Comparison of ENCODE assay signal across 28 cellular contexts in the genomic region with DNA sequence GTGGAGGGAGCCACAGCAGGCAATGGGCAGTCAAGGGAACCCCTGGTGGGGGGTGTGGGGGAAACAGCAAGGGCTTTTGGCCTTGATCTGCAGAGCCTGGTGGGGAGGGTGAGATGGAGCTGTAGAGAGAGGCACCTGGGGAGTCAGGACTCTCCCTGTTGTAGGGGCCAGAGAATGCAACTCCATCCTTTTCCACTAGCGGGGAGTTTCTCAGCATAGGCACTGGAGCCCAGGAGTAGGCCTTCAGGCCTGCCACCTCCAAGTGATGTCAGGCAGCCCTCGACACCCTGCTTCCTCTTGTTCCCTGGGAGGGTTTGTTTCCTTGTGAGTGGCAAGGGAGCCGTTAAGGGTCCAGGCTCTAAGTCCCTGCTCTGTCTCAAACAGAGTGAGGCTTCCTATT. TPM values are rescaled to one million over a fixed set of nuclear protein-coding genes. Genes with fewer than 3 reads are reported as not detected.
"Had no signal": no experiment of that assay in that cellular context is flagged by ENCODE, and none has a peak within 500 bp of the region (broad histone marks: within the 10 kb centered on the region; RNA-seq: fewer than 3 reads in every experiment).

No MANE protein-coding gene starts in this region.

- H3K9me3 Mint-ChIP-seq: endodermal cell; memory B cell; natural killer cell; neural crest cell; stimulated activated naive B cell treated with anti-CD40 and anti-IgM and Interleukin-4, amounts not matched to agents 10 μg/mL and 1 μg/mL and 100 μg/mL, for 72 hours; stimulated activated naive CD8-positive, alpha-beta T cell treated with anti-CD3 and anti-CD28 coated beads, Interleukin-15, Interleukin-2, amounts not matched to agents 100 ng/mL and 50 ng/mL, for 24 hours had no signal

- H3K4me2 ChIP-seq: hepatocyte, smooth muscle cell had no signal

- H3K27ac ChIP-seq: epithelial cell of prostate, gastrocnemius medialis, hepatocyte, prostate gland, right atrium auricular region, transverse colon, upper lobe of right lung, uterus had no signal

- H2AFZ ChIP-seq: hepatocyte had no signal

- H3K4me3 Mint-ChIP-seq: endodermal cell; memory B cell; natural killer cell; neural crest cell; stimulated activated naive B cell treated with anti-CD40 and anti-IgM and Interleukin-4, amounts not matched to agents 10 μg/mL and 1 μg/mL and 100 μg/mL, for 72 hours; stimulated activated naive CD8-positive, alpha-beta T cell treated with anti-CD3 and anti-CD28 coated beads, Interleukin-15, Interleukin-2, amounts not matched to agents 100 ng/mL and 50 ng/mL, for 24 hours had no signal

- DNase-seq: effector CD8-positive, alpha-beta T cell; endodermal cell; foreskin fibroblast; gastrocnemius medialis; head of caudate nucleus; kidney; natural killer cell; stimulated activated CD4-positive, alpha-beta T cell treated with anti-CD3 and anti-CD28 coated beads, Interleukin-12 subunit alpha, Interleukin-12 subunit beta, amount 100 ng/mL, for 4 hours; stimulated activated CD4-positive, alpha-beta T cell treated with anti-CD3 and anti-CD28 coated beads, Interleukin-4, amount 100 ng/mL, for 4 hours; stimulated activated naive B cell treated with anti-CD40 and anti-IgM and Interleukin-4, amounts not matched to agents 10 μg/mL and 1 μg/mL and 100 μg/mL, for 72 hours; transverse colon; upper lobe of right lung; uterus had no signal

- H3K27me3 ChIP-seq: gastrocnemius medialis, hepatocyte, right atrium auricular region, transverse colon, upper lobe of right lung, uterus had no signal

- H3K9me3 ChIP-seq: gastrocnemius medialis, prostate gland, right atrium auricular region, transverse colon, upper lobe of right lung, uterus had no signal

- H3K27me3 Mint-ChIP-seq: memory B cell; stimulated activated naive B cell treated with anti-CD40 and anti-IgM and Interleukin-4, amounts not matched to agents 10 μg/mL and 1 μg/mL and 100 μg/mL, for 72 hours; stimulated activated naive CD8-positive, alpha-beta T cell treated with anti-CD3 and anti-CD28 coated beads, Interleukin-15, Interleukin-2, amounts not matched to agents 100 ng/mL and 50 ng/mL, for 24 hours had no signal

- H3K4me3 ChIP-seq: gastrocnemius medialis, hepatocyte, lung, prostate gland, right atrium auricular region, smooth muscle cell, transverse colon, upper lobe of right lung, uterus had no signal

- H3K36me3 ChIP-seq: uterus had no signal

- H3K36me3 Mint-ChIP-seq: natural killer cell had no signal

- H3K27ac Mint-ChIP-seq: endodermal cell; memory B cell; natural killer cell; stimulated activated naive B cell treated with anti-CD40 and anti-IgM and Interleukin-4, amounts not matched to agents 10 μg/mL and 1 μg/mL and 100 μg/mL, for 72 hours; stimulated activated naive CD8-positive, alpha-beta T cell treated with anti-CD3 and anti-CD28 coated beads, Interleukin-15, Interleukin-2, amounts not matched to agents 100 ng/mL and 50 ng/mL, for 24 hours had no signal

- H3K4me1 Mint-ChIP-seq: endodermal cell had no signal

- H3K4me1 ChIP-seq: prostate gland, right atrium auricular region, transverse colon, upper lobe of right lung, uterus had no signal

RNA-seq across cellular contexts. Expression of a gene that starts 37.3 kb away (rescaled TPM):
- total RNA-seq: glomerular endothelial cell, kidney, left lobe of liver, mononuclear cell, natural killer cell, sciatic nerve, smooth muscle cell, transverse colon had no signal
- polyA plus RNA-seq: hepatocyte had no signal

RNA-seq across cellular contexts. Expression of a gene that starts 39.7 kb away (rescaled TPM):
- total RNA-seq: gastrocnemius medialis, glomerular endothelial cell, left lobe of liver, liver, mononuclear cell, osteocyte had no signal

RNA-seq across cellular contexts. Expression of a gene that starts 48.5 kb away (rescaled TPM):
- total RNA-seq: gastrocnemius medialis, mononuclear cell, natural killer cell had no signal
